In the genomic region with DNA sequence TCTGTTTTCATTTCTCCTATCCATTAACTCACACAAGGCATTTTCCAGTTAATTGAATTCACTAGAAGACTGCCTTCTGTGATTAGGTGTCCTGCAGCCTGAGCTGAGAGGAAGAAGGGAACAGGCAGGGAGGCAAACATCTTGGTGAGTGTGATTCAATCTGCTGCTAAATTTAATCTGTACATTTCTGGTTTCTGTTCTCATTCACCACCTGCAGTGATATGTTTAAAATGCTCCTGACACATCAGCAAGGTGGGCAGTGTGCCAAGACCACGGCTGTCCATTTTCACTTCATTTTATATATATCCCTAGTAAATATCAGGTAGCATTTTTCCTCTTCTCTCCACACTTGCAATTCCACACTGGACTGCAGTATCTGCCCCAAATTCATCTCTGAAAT, we compare ENCODE assay signal across 12 cellular contexts.
A peak's percentile ranks its signal among the peaks of the same experiment; 100 is the strongest.
DNase-seq lines count a peak whose midpoint lies in the region; ATAC-seq lines count a peak whose summit lies in the region.
"Had no signal": no experiment of that assay in that cellular context is flagged by ENCODE, and none has a peak within 500 bp of the region (broad histone marks: within the 10 kb centered on the region; RNA-seq: fewer than 3 reads in every experiment).

No MANE protein-coding gene starts in this region.

- POLR2A ChIA-PET in naive thymus-derived CD8-positive, alpha-beta T cell (lab: Charles Lee): interaction anchor here (0.7 kb wide), 1 partner anchor 22 kb away, joined by 3 read pairs; no protein-coding TSS in a partner anchor

- DNase-seq in NCI-H2171 treated with DMSO at 0.1 percent for 48 hours (lab: John Stamatoyannopoulos, UW) (peak; percentile 62), NCI-H2171 (lab: John Stamatoyannopoulos, UW) (no peak), NCI-H69 (lab: John Stamatoyannopoulos, UW) (peak; percentile 83), retina (peak; percentile 17), G401 (ENCODE audit: low spot score) (no peak)
- DNase-seq in stimulated activated CD4-positive, alpha-beta T cell treated with anti-CD3 and anti-CD28 coated beads, Interleukin-2, amount 100 ng/mL, for 24 hours: no peak
- DNase-seq in naive thymus-derived CD8-positive, alpha-beta T cell: no peak
- DNase-seq: GF-D8, left ventricle myocardium superior, NCI-H526 had no signal

- no peak overlapping the region for H3K4me3 Mint-ChIP-seq in naive thymus-derived CD8-positive, alpha-beta T cell
- H3K4me3 Mint-ChIP-seq: activated naive CD8-positive, alpha-beta T cell had no signal

- H3K27me3 Mint-ChIP-seq in naive thymus-derived CD8-positive, alpha-beta T cell: peaks cover 0 to 4% (median 0%) of the 10 kb centered on the region in 5 donors
- H3K27me3 Mint-ChIP-seq: activated naive CD8-positive, alpha-beta T cell had no signal

- in situ Hi-C loops in G401 (cut with HindIII; ENCODE audit: low sequenced_read_pairs): no loop called here

- H3K4me1 Mint-ChIP-seq in naive thymus-derived CD8-positive, alpha-beta T cell: no peaks in the 10 kb centered on the region

- H3K9me3 Mint-ChIP-seq in naive thymus-derived CD8-positive, alpha-beta T cell: peaks cover 0 to 3% (median 0%) of the 10 kb centered on the region in 9 donors

- H3K36me3 Mint-ChIP-seq in naive thymus-derived CD8-positive, alpha-beta T cell: no peaks in the 10 kb centered on the region
- H3K36me3 Mint-ChIP-seq: activated naive CD8-positive, alpha-beta T cell had no signal

- H3K27ac Mint-ChIP-seq in naive thymus-derived CD8-positive, alpha-beta T cell: no peak overlapping the region
- H3K27ac Mint-ChIP-seq: activated naive CD8-positive, alpha-beta T cell had no signal

- ATAC-seq in HG02885 (IDR thresholded peaks at IDR 0.05; ENCODE audit: poor library complexity, unreplicated experiment): peak; percentile 82
- ATAC-seq in naive thymus-derived CD8-positive, alpha-beta T cell: no peak
- ATAC-seq: left ventricle myocardium superior had no signal

Comparison
In these comparisons a context has a peak if more than half of its experiments do, and no peak if none do; other contexts are left out.
1. DNase-seq: peak in NCI-H2171 treated with DMSO at 0.1 percent for 48 hours (single experiment), NCI-H69 (single experiment) and retina (single experiment); none in NCI-H2171 (single experiment), stimulated activated CD4-positive, alpha-beta T cell treated with anti-CD3 and anti-CD28 coated beads, Interleukin-2, amount 100 ng/mL, for 24 hours (0 of 2), naive thymus-derived CD8-positive, alpha-beta T cell (0 of 10) and G401 (single experiment).